Comparison of ENCODE assay signal across 16 cellular contexts in genomic region chr22:49887074-49887471, GRCh38. TPM values are rescaled to one million over a fixed set of nuclear protein-coding genes. Genes with fewer than 3 reads are reported as not detected.
DNase-seq lines count a peak whose midpoint lies in the region; ATAC-seq, FAIRE-seq and TF ChIP-seq lines count a peak whose summit lies in the region.
"Had no signal": no experiment of that assay in that cellular context is flagged by ENCODE, and none has a peak within 500 bp of the region (broad histone marks: within the 10 kb centered on the region; RNA-seq: fewer than 3 reads in every experiment).

No MANE protein-coding gene starts in this region.

- H3K4me1 ChIP-seq in heart right ventricle (peaks cover 0 to 7% (median 0%) of the 10 kb centered on the region in 9 donors), endothelial cell of umbilical vein (ENCODE audit: control insufficient read depth, extremely low read depth, insufficient read depth, low read length) (no peaks in the 10 kb centered on the region), neural progenitor cell (no peaks in the 10 kb centered on the region)
- H3K4me1 ChIP-seq: Caco-2 had no signal

- peaks cover 11% of the 10 kb centered on the region for H3K27me3 Mint-ChIP-seq in neural progenitor cell (ENCODE audit: insufficient read depth, low read depth)
- H3K27me3 Mint-ChIP-seq: CD8-positive, alpha-beta memory T cell had no signal

- no peaks in the 10 kb centered on the region for H3K9me1 ChIP-seq in endothelial cell of umbilical vein (replicated peaks; ENCODE audit: control insufficient read depth, extremely low read depth, insufficient read depth, low read length)

- H3K36me3 Mint-ChIP-seq in neural progenitor cell = peaks cover 96% of the 10 kb centered on the region

- TSS peak; percentile 2 for BruUV-seq in endothelial cell of umbilical vein (replicated peaks; lab: Mats Ljungman, UMichigan)

- DNase-seq in cardiac septum (ENCODE audit: low spot score) (peak; percentile 24), heart right ventricle (no peak), endothelial cell of umbilical vein (ENCODE audit: low read depth, low spot score) (no peak), neural progenitor cell (ENCODE audit: low spot score) (no peak), kidney tubule cell (ENCODE audit: low spot score) (no peak), NCI-H187 treated with DMSO at 0.1 percent for 48 hours (lab: John Stamatoyannopoulos, UW) (no peak)
- DNase-seq: 8988T; AML-193; Caco-2; CD8-positive, alpha-beta memory T cell; H7 had no signal

- H3K9me3 ChIP-seq in heart right ventricle (peaks cover 0 to 17% (median 0%) of the 10 kb centered on the region in 11 donors), endothelial cell of umbilical vein (replicated peaks; ENCODE audit: control insufficient read depth, insufficient read depth, low read length) (no peaks in the 10 kb centered on the region), neural progenitor cell (ENCODE audit: low read depth) (peaks cover 4% of the 10 kb centered on the region)
- H3K9me3 ChIP-seq: Caco-2 had no signal

- no peak for ATAC-seq in heart right ventricle
- ATAC-seq in GM19452 (IDR thresholded peaks at IDR 0.05; ENCODE audit: unreplicated experiment) = no peak
- ATAC-seq: GM12878, GM23338 had no signal

- H3K79me2 ChIP-seq in endothelial cell of umbilical vein (ENCODE audit: control insufficient read depth, insufficient read depth, low read length) = peaks cover 49% of the 10 kb centered on the region
- H3K79me2 ChIP-seq in neural progenitor cell (ENCODE audit: low read depth) = peaks cover 67% of the 10 kb centered on the region

- intact Hi-C loops in cardiac septum (cut with DNase I) (no loop called here), heart right ventricle (cut with DNase I) (no loop called here), endothelial cell of umbilical vein (cut with micrococcal nuclease) (no loop called here)

- dilution Hi-C loops in endothelial cell of umbilical vein (cut with MboI; ENCODE audit: extremely low pct_ligation_motif_present, low sequenced_read_pairs) = no loop called here

- CTCF ChIA-PET in endothelial cell of umbilical vein (lab: Charles Lee) = interaction anchor here (0.7 kb wide), 1 partner anchor 27 kb away, joined by 4 read pairs; no protein-coding TSS in a partner anchor

- H3K9ac ChIP-seq in endothelial cell of umbilical vein (replicated peaks; ENCODE audit: extremely low read depth, insufficient read depth, low read length) (no peak overlapping the region), neural progenitor cell (no peak overlapping the region)
- H3K9ac ChIP-seq: BLaER1 had no signal

- no peaks in the 10 kb centered on the region for H3K27me3 ChIP-seq in heart right ventricle
- no peaks in the 10 kb centered on the region for H3K27me3 ChIP-seq in endothelial cell of umbilical vein (ENCODE audit: control insufficient read depth in 2 of 2, insufficient read depth in 2 of 2, low read length in 2 of 2)
- no peaks in the 10 kb centered on the region for H3K27me3 ChIP-seq in neural progenitor cell
- H3K27me3 ChIP-seq: BLaER1 had no signal

- H4K20me1 ChIP-seq in endothelial cell of umbilical vein (replicated peaks; ENCODE audit: control insufficient read depth, extremely low read depth, insufficient read depth, low read length) (no peaks in the 10 kb centered on the region), neural progenitor cell (ENCODE audit: low read depth) (peaks cover 8% of the 10 kb centered on the region)

- peak overlapping the region; percentile 55 for H3K4me3 Mint-ChIP-seq in neural progenitor cell
- H3K4me3 Mint-ChIP-seq: CD8-positive, alpha-beta memory T cell; GM23338 had no signal

- H3K27ac ChIP-seq in heart right ventricle = no peak overlapping the region
- no peak overlapping the region for H3K27ac ChIP-seq in endothelial cell of umbilical vein (ENCODE audit: insufficient read depth, low read depth, low read length)
- no peak overlapping the region for H3K27ac ChIP-seq in neural progenitor cell
- H3K27ac ChIP-seq: BLaER1 had no signal

- H3K4me3 ChIP-seq in heart right ventricle (no peak overlapping the region), endothelial cell of umbilical vein (replicated peaks in 1 of 3; ENCODE audit: insufficient read depth in 1 of 3, low read depth in 1 of 3, low read length in 3 of 3) (no peak overlapping the region), neural progenitor cell (no peak overlapping the region)
- H3K4me3 ChIP-seq: BLaER1, GM12878, GM23338 had no signal

- H3K4me2 ChIP-seq in endothelial cell of umbilical vein (ENCODE audit: insufficient read depth, low read length) = no peak overlapping the region
- H3K4me2 ChIP-seq in neural progenitor cell = no peak overlapping the region
- H3K4me2 ChIP-seq: BLaER1, GM23338 had no signal

- no peak for TF ChIP-seq CTCF in heart right ventricle (IDR thresholded peaks at IDR 0.05)
- TF ChIP-seq CTCF in endothelial cell of umbilical vein (IDR thresholded peaks at IDR 0.05; ENCODE audit: extremely low read depth in 1 of 2, insufficient read depth in 1 of 2, low read depth in 1 of 2, low read length in 2 of 2) = no peak
- TF ChIP-seq CTCF in neural progenitor cell (IDR thresholded peaks at IDR 0.05) = no peak

- POLR2A ChIA-PET in endothelial cell of umbilical vein (lab: Charles Lee) = no interaction called here

- H3K27ac Mint-ChIP-seq in neural progenitor cell = no peak overlapping the region
- H3K27ac Mint-ChIP-seq: GM23338 had no signal

- peaks cover 3% of the 10 kb centered on the region for H3K4me1 Mint-ChIP-seq in neural progenitor cell

- no peak for TF ChIP-seq POLR2A in endothelial cell of umbilical vein (IDR thresholded peaks at IDR 0.05; ENCODE audit: low read depth, low read length)

- H2AFZ ChIP-seq in endothelial cell of umbilical vein (ENCODE audit: low read depth, low read length) (no peak overlapping the region), neural progenitor cell (replicated peaks) (no peak overlapping the region)
- H2AFZ ChIP-seq: GM23338 had no signal

- H3F3A ChIP-seq in neural progenitor cell (ENCODE audit: low read depth) = no peaks in the 10 kb centered on the region

- H3K9me3 Mint-ChIP-seq in neural progenitor cell = peaks cover 88% of the 10 kb centered on the region

- 97 to 98% methylated on average over 14 of the region's 14 CpGs for WGBS in heart right ventricle, 2 donors

- FAIRE-seq in endothelial cell of umbilical vein (lab: Jason Lieb, UNC) = no peak
- FAIRE-seq: GM12878, GM18507 had no signal

- H3K36me3 ChIP-seq in heart right ventricle (peaks cover 0 to 82% (median 20%) of the 10 kb centered on the region in 9 donors), endothelial cell of umbilical vein (ENCODE audit: control insufficient read depth in 2 of 2, extremely low read depth in 1 of 2, insufficient read depth in 2 of 2, low read length in 2 of 2) (peaks cover 4 to 39% of the 10 kb centered on the region in 2 experiments), neural progenitor cell (peaks cover 19% of the 10 kb centered on the region)

RNA-seq across cellular contexts. Expression of gene ALG12, which starts 31.2 kb away (rescaled TPM):
- total RNA-seq in cardiac septum = 14.3 TPM
- 10 to 100 TPM in 9 of 10 donors, 1 to 10 TPM in 1; 9.6 to 19.8 (median 16.0) TPM for total RNA-seq in heart right ventricle
- polyA plus RNA-seq in heart right ventricle = 10 to 100 TPM in 1 of 2 donors, 1 to 10 TPM in 1; 9.7 to 10.4 TPM
- total RNA-seq in endothelial cell of umbilical vein = 14.6 and 20.9 TPM in 2 replicates
- 16.7 and 18.0 TPM in 2 replicates for polyA plus RNA-seq in endothelial cell of umbilical vein
- 10.5 and 14.0 TPM in 2 replicates for polyA plus RNA-seq in endothelial cell of umbilical vein (2011; cell fraction: cytosol; rRNA removed)
- 13.3 and 16.6 TPM in 2 replicates for polyA plus RNA-seq in endothelial cell of umbilical vein (2011; cell fraction: nucleus; rRNA removed)
- polyA plus RNA-seq in endothelial cell of umbilical vein (2012) = 11.1 and 15.5 TPM in 2 replicates
- 9.5 and 10.6 TPM in 2 replicates for polyA minus RNA-seq in endothelial cell of umbilical vein
- 2.9 TPM for polyA minus RNA-seq in endothelial cell of umbilical vein (2011; cell fraction: cytosol; rRNA and poly(A)+ RNA removed)
- 3.8 and 3.9 TPM in 2 replicates for polyA minus RNA-seq in endothelial cell of umbilical vein (2011; cell fraction: nucleus; rRNA and poly(A)+ RNA removed)
- 4.9 and 14.2 TPM in 2 replicates for total RNA-seq in neural progenitor cell (ENCODE audit: low replicate concordance)

RNA-seq across cellular contexts. Expression of gene CRELD2, which starts 31.4 kb away (rescaled TPM):
- total RNA-seq in cardiac septum (32.9 TPM), heart right ventricle (10 to 100 TPM; 13.0 to 32.5 (median 19.2) TPM), endothelial cell of umbilical vein (69.5 and 71.0 TPM in 2 replicates), neural progenitor cell (ENCODE audit: low replicate concordance) (12.2 and 22.6 TPM in 2 replicates)
- polyA plus RNA-seq in heart right ventricle (10 to 100 TPM; 11.0 to 90.0 TPM), endothelial cell of umbilical vein (75.7 and 86.3 TPM in 2 replicates)
- polyA plus RNA-seq in endothelial cell of umbilical vein (2011; cell fraction: cytosol; rRNA removed) = 77.1 and 90.2 TPM in 2 replicates
- 87.3 and 95.6 TPM in 2 replicates for polyA plus RNA-seq in endothelial cell of umbilical vein (2011; cell fraction: nucleus; rRNA removed)
- 38.5 and 50.8 TPM in 2 replicates for polyA plus RNA-seq in endothelial cell of umbilical vein (2012)
- 19.8 and 23.7 TPM in 2 replicates for polyA minus RNA-seq in endothelial cell of umbilical vein
- 11.5 TPM for polyA minus RNA-seq in endothelial cell of umbilical vein (2011; cell fraction: cytosol; rRNA and poly(A)+ RNA removed)
- polyA minus RNA-seq in endothelial cell of umbilical vein (2011; cell fraction: nucleus; rRNA and poly(A)+ RNA removed) = 8.4 and 13.7 TPM in 2 replicates

RNA-seq across cellular contexts. Expression of gene ZBED4, which starts 33.4 kb away (rescaled TPM):
- total RNA-seq in cardiac septum (6.2 TPM), heart right ventricle (1 to 10 TPM; 3.5 to 5.9 (median 4.4) TPM), endothelial cell of umbilical vein (18.2 and 18.6 TPM in 2 replicates), neural progenitor cell (ENCODE audit: low replicate concordance) (23.1 and 29.3 TPM in 2 replicates)
- polyA plus RNA-seq in heart right ventricle (1 to 10 TPM; 2.6 to 3.2 TPM), endothelial cell of umbilical vein (6.4 and 8.6 TPM in 2 replicates)
- polyA plus RNA-seq in endothelial cell of umbilical vein (2011; cell fraction: cytosol; rRNA removed) = 9.1 and 9.3 TPM in 2 replicates
- 13.5 and 14.1 TPM in 2 replicates for polyA plus RNA-seq in endothelial cell of umbilical vein (2011; cell fraction: nucleus; rRNA removed)
- polyA plus RNA-seq in endothelial cell of umbilical vein (2012) = 12.3 and 13.1 TPM in 2 replicates
- 14.1 TPM in 2 replicates for polyA minus RNA-seq in endothelial cell of umbilical vein
- 5.0 TPM for polyA minus RNA-seq in endothelial cell of umbilical vein (2011; cell fraction: cytosol; rRNA and poly(A)+ RNA removed)
- polyA minus RNA-seq in endothelial cell of umbilical vein (2011; cell fraction: nucleus; rRNA and poly(A)+ RNA removed) = 14.1 and 14.9 TPM in 2 replicates

RNA-seq across cellular contexts. Expression of gene BRD1, which starts 59.4 kb away (rescaled TPM):
- 18.0 TPM for total RNA-seq in cardiac septum
- 10 to 100 TPM; 14.6 to 23.2 (median 16.9) TPM for total RNA-seq in heart right ventricle
- polyA plus RNA-seq in heart right ventricle = 10 to 100 TPM in 1 of 2 donors, 1 to 10 TPM in 1; 8.2 to 22.9 TPM
- total RNA-seq in endothelial cell of umbilical vein = 38.8 and 41.1 TPM in 2 replicates
- 6.8 and 8.1 TPM in 2 replicates for polyA plus RNA-seq in endothelial cell of umbilical vein
- 6.6 and 7.9 TPM in 2 replicates for polyA plus RNA-seq in endothelial cell of umbilical vein (2011; cell fraction: cytosol; rRNA removed)
- 46.2 and 52.9 TPM in 2 replicates for polyA plus RNA-seq in endothelial cell of umbilical vein (2011; cell fraction: nucleus; rRNA removed)
- 12.8 and 14.5 TPM in 2 replicates for polyA plus RNA-seq in endothelial cell of umbilical vein (2012)
- polyA minus RNA-seq in endothelial cell of umbilical vein = 11.1 and 15.7 TPM in 2 replicates
- 6.5 TPM for polyA minus RNA-seq in endothelial cell of umbilical vein (2011; cell fraction: cytosol; rRNA and poly(A)+ RNA removed)
- polyA minus RNA-seq in endothelial cell of umbilical vein (2011; cell fraction: nucleus; rRNA and poly(A)+ RNA removed) = 31.7 and 42.3 TPM in 2 replicates
- total RNA-seq in neural progenitor cell (ENCODE audit: low replicate concordance) = 31.2 and 46.7 TPM in 2 replicates
